Comparison of ENCODE assay signal across 1 cellular context in genomic region chr22:28679611-28680287, GRCh38.
TF ChIP-seq lines count a peak whose summit lies in the region.
"Not testable (repeated sequence)": the region's sequence is repeated elsewhere in the genome, so short reads cannot be mapped to it uniquely, and the experiment has no call there.

Gene TTC28 (minus strand): TSS chr22:28679840. CDS start chr22:28679723, 117 bp downstream.

TF ChIP-seq in K562, 482 proteins besides CTCF, POLR2A, EP300 and RAD21:
- TF ChIP-seq MGA (IDR thresholded peaks at IDR 0.05) (peak; percentile 86), RBFOX2 (IDR thresholded peaks at IDR 0.05; ENCODE audit: low read depth, low read length) (peak; percentile 62), ZNF766 (CRISPR knock-in tag; conservative IDR thresholded peaks at IDR 0.05) (peak; percentile 67; the same call in 1 of the 2 replicates), VEZF1 (CRISPR knock-in tag; IDR thresholded peaks at IDR 0.05) (peak; percentile 87), BHLHE40 (IDR thresholded peaks at IDR 0.05; ENCODE audit: low read length) (peak; percentile 63; the same call in 1 of the 2 replicates), E2F6 (IDR thresholded peaks at IDR 0.05; ENCODE audit: borderline replicate concordance in 1 of 2, extremely low read depth in 1 of 2, insufficient read depth in 1 of 2, insufficient read length in 1 of 2, low read depth in 1 of 2, low read length in 1 of 2, poor library complexity in 1 of 2, severe bottlenecking in 1 of 2) (peak in 1 of 2 experiments; percentile 43), ZFX (CRISPR knock-in tag; IDR thresholded peaks at IDR 0.05) (peak; percentile 5; the same call in 1 of the 2 replicates), YY1 (IDR thresholded peaks at IDR 0.05; ENCODE audit: borderline replicate concordance in 1 of 3, control insufficient read depth in 1 of 3, extremely low read depth in 1 of 3, insufficient read depth in 3 of 3, insufficient read length in 1 of 3, insufficient replicate concordance in 2 of 3, low read depth in 1 of 3, low read length in 2 of 3) (peak; percentile 14 to 72 (median 70)), NKRF (IDR thresholded peaks at IDR 0.05; ENCODE audit: borderline replicate concordance) (0 out of 2 replicates have a peak, but pooled peaks have one; percentile 19), MYC (IDR thresholded peaks at IDR 0.05; ENCODE audit: low read depth, low read length) (peak; percentile 39; the same call in 1 of the 2 replicates), PHF8 (IDR thresholded peaks at IDR 0.05; ENCODE audit: borderline replicate concordance, low read length) (peak; percentile 53; the same call in 1 of the 2 replicates), L3MBTL2 (IDR thresholded peaks at IDR 0.05) (peak; percentile 88), SMAD4 (CRISPR knock-in tag; conservative IDR thresholded peaks at IDR 0.05) (peak; percentile 74), GATAD2B (IDR thresholded peaks at IDR 0.05; ENCODE audit: borderline replicate concordance) (0 out of 2 replicates have a peak, but pooled peaks have one; percentile 27), MAX (CRISPR knock-in tag; IDR thresholded peaks at IDR 0.05) (0 out of 2 replicates have a peak, but pooled peaks have one; percentile 15), THAP12 (CRISPR knock-in tag; IDR thresholded peaks at IDR 0.05) (0 out of 2 replicates have a peak, but pooled peaks have one; percentile 36), POLR2G (IDR thresholded peaks at IDR 0.05; ENCODE audit: low read depth, low read length) (peak; percentile 72), ZBTB7A (IDR thresholded peaks at IDR 0.05; ENCODE audit: borderline replicate concordance, control insufficient read depth, low read depth, low read length) (peak; percentile 56; the same call in 1 of the 2 replicates), CCNT2 (IDR thresholded peaks at IDR 0.05; ENCODE audit: borderline replicate concordance, extremely low read depth, insufficient read length, low read depth, low read length) (peak; percentile 1), RREB1 (CRISPR knock-in tag; IDR thresholded peaks at IDR 0.05) (peak; percentile 54; the same call in 1 of the 2 replicates)
- not testable (repeated sequence) for TF ChIP-seq MYC (CRISPR knock-in tag; IDR thresholded peaks at IDR 0.05; ENCODE audit: borderline replicate concordance, low read depth)
